ENCODE assay signal across 1 cellular context in the genomic region with DNA sequence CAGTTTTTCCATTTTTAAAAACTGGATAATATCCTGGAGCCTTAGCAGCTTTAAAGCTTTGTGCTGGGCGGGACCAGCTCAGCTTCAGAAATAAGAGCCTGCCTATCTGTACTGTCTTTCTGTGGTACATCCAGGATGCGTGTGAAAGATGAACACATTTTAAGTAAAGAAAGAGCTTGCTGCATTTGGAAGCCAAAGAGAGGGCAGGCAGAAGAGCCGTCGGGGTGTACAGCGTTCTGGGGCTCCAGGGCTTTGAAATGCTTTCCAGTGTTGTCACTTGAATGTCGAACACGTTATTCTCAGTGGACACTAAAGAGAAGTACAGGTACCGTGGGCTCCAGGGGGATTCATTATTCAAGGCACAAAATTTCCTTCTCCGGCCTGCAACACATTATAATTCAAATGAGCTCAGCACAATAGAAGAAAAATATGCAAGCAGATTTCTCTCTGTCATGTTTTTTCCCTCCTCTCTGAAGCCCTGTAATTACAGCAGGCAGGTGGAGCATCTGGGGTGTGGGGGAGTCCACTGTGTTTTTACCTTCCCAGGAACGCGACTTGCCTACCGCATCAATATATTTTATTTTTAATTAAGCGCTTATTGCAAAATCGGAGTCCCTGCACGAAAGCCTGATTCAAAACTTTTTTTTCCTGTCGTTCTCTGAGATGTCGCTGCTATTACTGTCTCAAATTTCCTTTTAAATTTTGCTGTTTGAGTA.
TF ChIP-seq lines count a peak whose summit lies in the region.

No MANE protein-coding gene starts in this region.

TF ChIP-seq in GM23338, 12 proteins besides CTCF, POLR2A, EP300 and RAD21:
- TF ChIP-seq, protein P1, sequence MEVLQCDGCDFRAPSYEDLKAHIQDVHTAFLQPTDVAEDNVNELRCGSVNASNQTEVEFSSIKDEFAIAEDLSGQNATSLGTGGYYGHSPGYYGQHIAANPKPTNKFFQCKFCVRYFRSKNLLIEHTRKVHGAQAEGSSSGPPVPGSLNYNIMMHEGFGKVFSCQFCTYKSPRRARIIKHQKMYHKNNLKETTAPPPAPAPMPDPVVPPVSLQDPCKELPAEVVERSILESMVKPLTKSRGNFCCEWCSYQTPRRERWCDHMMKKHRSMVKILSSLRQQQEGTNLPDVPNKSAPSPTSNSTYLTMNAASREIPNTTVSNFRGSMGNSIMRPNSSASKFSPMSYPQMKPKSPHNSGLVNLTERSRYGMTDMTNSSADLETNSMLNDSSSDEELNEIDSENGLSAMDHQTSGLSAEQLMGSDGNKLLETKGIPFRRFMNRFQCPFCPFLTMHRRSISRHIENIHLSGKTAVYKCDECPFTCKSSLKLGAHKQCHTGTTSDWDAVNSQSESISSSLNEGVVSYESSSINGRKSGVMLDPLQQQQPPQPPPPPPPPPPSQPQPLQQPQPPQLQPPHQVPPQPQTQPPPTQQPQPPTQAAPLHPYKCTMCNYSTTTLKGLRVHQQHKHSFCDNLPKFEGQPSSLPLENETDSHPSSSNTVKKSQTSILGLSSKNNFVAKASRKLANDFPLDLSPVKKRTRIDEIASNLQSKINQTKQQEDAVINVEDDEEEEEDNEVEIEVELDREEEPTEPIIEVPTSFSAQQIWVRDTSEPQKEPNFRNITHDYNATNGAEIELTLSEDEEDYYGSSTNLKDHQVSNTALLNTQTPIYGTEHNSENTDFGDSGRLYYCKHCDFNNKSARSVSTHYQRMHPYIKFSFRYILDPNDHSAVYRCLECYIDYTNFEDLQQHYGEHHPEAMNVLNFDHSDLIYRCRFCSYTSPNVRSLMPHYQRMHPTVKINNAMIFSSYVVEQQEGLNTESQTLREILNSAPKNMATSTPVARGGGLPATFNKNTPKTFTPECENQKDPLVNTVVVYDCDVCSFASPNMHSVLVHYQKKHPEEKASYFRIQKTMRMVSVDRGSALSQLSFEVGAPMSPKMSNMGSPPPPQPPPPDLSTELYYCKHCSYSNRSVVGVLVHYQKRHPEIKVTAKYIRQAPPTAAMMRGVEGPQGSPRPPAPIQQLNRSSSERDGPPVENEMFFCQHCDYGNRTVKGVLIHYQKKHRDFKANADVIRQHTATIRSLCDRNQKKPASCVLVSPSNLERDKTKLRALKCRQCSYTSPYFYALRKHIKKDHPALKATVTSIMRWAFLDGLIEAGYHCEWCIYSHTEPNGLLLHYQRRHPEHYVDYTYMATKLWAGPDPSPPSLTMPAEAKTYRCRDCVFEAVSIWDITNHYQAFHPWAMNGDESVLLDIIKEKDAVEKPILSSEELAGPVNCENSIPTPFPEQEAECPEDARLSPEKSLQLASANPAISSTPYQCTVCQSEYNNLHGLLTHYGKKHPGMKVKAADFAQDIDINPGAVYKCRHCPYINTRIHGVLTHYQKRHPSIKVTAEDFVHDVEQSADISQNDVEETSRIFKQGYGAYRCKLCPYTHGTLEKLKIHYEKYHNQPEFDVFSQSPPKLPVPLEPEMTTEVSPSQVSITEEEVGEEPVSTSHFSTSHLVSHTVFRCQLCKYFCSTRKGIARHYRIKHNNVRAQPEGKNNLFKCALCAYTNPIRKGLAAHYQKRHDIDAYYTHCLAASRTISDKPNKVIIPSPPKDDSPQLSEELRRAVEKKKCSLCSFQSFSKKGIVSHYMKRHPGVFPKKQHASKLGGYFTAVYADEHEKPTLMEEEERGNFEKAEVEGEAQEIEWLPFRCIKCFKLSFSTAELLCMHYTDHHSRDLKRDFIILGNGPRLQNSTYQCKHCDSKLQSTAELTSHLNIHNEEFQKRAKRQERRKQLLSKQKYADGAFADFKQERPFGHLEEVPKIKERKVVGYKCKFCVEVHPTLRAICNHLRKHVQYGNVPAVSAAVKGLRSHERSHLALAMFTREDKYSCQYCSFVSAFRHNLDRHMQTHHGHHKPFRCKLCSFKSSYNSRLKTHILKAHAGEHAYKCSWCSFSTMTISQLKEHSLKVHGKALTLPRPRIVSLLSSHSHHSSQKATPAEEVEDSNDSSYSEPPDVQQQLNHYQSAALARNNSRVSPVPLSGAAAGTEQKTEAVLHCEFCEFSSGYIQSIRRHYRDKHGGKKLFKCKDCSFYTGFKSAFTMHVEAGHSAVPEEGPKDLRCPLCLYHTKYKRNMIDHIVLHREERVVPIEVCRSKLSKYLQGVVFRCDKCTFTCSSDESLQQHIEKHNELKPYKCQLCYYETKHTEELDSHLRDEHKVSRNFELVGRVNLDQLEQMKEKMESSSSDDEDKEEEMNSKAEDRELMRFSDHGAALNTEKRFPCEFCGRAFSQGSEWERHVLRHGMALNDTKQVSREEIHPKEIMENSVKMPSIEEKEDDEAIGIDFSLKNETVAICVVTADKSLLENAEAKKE (CRISPR knock-in tag; IDR thresholded peaks at IDR 0.05): no peak
- TF ChIP-seq ZNF331 (CRISPR knock-in tag; IDR thresholded peaks at IDR 0.05; ENCODE audit: low read depth): no peak
- TF ChIP-seq, protein P2, sequence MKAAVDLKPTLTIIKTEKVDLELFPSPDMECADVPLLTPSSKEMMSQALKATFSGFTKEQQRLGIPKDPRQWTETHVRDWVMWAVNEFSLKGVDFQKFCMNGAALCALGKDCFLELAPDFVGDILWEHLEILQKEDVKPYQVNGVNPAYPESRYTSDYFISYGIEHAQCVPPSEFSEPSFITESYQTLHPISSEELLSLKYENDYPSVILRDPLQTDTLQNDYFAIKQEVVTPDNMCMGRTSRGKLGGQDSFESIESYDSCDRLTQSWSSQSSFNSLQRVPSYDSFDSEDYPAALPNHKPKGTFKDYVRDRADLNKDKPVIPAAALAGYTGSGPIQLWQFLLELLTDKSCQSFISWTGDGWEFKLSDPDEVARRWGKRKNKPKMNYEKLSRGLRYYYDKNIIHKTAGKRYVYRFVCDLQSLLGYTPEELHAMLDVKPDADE (IDR thresholded peaks at IDR 0.05): no peak
- TF ChIP-seq STAT1 (IDR thresholded peaks at IDR 0.05; ENCODE audit: unreplicated experiment): no peak
- TF ChIP-seq EZH2 (IDR thresholded peaks at IDR 0.05; ENCODE audit: low read depth, unreplicated experiment): no peak
- no peak for TF ChIP-seq EZH2phosphoT487 (IDR thresholded peaks at IDR 0.05; ENCODE audit: unreplicated experiment)
- TF ChIP-seq NANOG (IDR thresholded peaks at IDR 0.05; ENCODE audit: borderline replicate concordance): no peak
- no peak for TF ChIP-seq ZNF114 (CRISPR knock-in tag; IDR thresholded peaks at IDR 0.05)
- no peak for TF ChIP-seq POLR2AphosphoS5 (IDR thresholded peaks at IDR 0.05; ENCODE audit: low read depth)
- no peak for TF ChIP-seq CREB1 (CRISPR knock-in tag; IDR thresholded peaks at IDR 0.05; ENCODE audit: low read depth)
- TF ChIP-seq, protein P3, sequence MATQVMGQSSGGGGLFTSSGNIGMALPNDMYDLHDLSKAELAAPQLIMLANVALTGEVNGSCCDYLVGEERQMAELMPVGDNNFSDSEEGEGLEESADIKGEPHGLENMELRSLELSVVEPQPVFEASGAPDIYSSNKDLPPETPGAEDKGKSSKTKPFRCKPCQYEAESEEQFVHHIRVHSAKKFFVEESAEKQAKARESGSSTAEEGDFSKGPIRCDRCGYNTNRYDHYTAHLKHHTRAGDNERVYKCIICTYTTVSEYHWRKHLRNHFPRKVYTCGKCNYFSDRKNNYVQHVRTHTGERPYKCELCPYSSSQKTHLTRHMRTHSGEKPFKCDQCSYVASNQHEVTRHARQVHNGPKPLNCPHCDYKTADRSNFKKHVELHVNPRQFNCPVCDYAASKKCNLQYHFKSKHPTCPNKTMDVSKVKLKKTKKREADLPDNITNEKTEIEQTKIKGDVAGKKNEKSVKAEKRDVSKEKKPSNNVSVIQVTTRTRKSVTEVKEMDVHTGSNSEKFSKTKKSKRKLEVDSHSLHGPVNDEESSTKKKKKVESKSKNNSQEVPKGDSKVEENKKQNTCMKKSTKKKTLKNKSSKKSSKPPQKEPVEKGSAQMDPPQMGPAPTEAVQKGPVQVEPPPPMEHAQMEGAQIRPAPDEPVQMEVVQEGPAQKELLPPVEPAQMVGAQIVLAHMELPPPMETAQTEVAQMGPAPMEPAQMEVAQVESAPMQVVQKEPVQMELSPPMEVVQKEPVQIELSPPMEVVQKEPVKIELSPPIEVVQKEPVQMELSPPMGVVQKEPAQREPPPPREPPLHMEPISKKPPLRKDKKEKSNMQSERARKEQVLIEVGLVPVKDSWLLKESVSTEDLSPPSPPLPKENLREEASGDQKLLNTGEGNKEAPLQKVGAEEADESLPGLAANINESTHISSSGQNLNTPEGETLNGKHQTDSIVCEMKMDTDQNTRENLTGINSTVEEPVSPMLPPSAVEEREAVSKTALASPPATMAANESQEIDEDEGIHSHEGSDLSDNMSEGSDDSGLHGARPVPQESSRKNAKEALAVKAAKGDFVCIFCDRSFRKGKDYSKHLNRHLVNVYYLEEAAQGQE (IDR thresholded peaks at IDR 0.05; ENCODE audit: unreplicated experiment): no peak
- no peak for TF ChIP-seq JUNB (IDR thresholded peaks at IDR 0.05; ENCODE audit: unreplicated experiment)
